In genomic region chr6:119764927-119765681, GRCh38 we compare ENCODE assay signal across 1 cellular context.
TF ChIP-seq lines count a peak whose summit lies in the region.

No MANE protein-coding gene starts in this region.

TF ChIP-seq in WTC11, 78 proteins besides CTCF, POLR2A, EP300 and RAD21 (continued from another document):
- no peak for TF ChIP-seq AFF4 (CRISPR knock-in tag; IDR thresholded peaks at IDR 0.05; ENCODE audit: borderline replicate concordance)
- no peak for TF ChIP-seq ZNF121 (CRISPR knock-in tag; IDR thresholded peaks at IDR 0.05)
- no peak for TF ChIP-seq ATF6 (CRISPR knock-in tag; IDR thresholded peaks at IDR 0.05)
- TF ChIP-seq ZNF512 (CRISPR knock-in tag; IDR thresholded peaks at IDR 0.05; ENCODE audit: borderline replicate concordance), result no peak
- no peak for TF ChIP-seq FOXP1 (CRISPR knock-in tag; IDR thresholded peaks at IDR 0.05; ENCODE audit: borderline replicate concordance)
TF ChIP-seq in WTC11: peak in this region for 0.
